Comparison of ENCODE assay signal across 29 cellular contexts in the genomic region with DNA sequence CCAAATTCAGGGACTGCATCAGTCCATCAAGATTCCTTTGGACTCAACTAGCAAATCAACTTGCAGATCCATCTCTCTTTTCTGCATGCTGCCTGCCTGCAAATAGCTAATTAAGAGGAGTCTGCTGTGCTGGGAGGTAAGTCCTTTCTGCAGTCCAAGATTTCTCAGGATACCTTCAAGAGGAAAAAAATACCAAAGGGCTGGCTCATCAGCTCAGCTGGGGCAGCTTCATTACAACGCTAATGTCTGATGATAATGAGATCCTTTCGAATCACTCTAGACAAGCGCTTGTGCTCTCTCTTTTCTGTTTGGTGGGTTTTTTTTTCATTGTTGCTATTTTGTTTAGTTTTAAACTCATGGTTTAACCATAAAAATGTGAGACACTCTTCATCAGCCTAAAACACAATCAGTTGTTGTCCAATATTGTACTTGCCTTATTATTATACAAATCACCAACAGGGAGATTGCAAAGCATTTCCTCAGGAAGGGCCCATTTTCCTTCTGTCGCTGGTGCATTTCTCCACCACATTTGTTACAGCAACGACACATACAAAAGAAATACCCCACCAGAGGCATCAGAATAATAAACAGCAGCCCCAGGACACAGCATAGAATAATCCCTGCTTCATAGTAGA. TPM values are rescaled to one million over a fixed set of nuclear protein-coding genes. Genes with fewer than 3 reads are reported as not detected.
A peak's percentile ranks its signal among the peaks of the same experiment; 100 is the strongest.
DNase-seq lines count a peak whose midpoint lies in the region; ATAC-seq and TF ChIP-seq lines count a peak whose summit lies in the region.
"Had no signal": no experiment of that assay in that cellular context is flagged by ENCODE, and none has a peak within 500 bp of the region (broad histone marks: within the 10 kb centered on the region; RNA-seq: fewer than 3 reads in every experiment).

No MANE protein-coding gene starts in this region.

- H3K9ac ChIP-seq in SK-N-SH: no peak overlapping the region
- H3K9ac ChIP-seq: KMS-11 had no signal

- H3K9me3 ChIP-seq in SK-N-SH (no peaks in the 10 kb centered on the region), ascending aorta (no peaks in the 10 kb centered on the region), tibial artery (no peaks in the 10 kb centered on the region)
- H3K9me3 ChIP-seq: lower lobe of right lung, upper lobe of left lung had no signal

- CTCF ChIA-PET in SK-N-SH (lab: Yijun Ruan, JAX): interaction anchor here (0.9 to 2.8 kb wide), 2 partner anchors 151 to 166 kb away, joined by 3 to 12 read pairs; no protein-coding TSS in a partner anchor

- no peaks in the 10 kb centered on the region for H3K9me2 ChIP-seq in SK-N-SH

- ATAC-seq in SK-N-SH treated with all-trans-retinoic acid at 6 μM for 48 hours (no peak; the same call in 2 of the 3 replicates), HG03521 (IDR thresholded peaks at IDR 0.05; ENCODE audit: unreplicated experiment) (no peak)
- ATAC-seq: activated CD4-positive, alpha-beta T cell treated with anti-CD3 and anti-CD28 coated beads for 36 hours; activated T-cell treated with anti-CD3 and anti-CD28 coated beads, Interleukin-2, amount 50 U/mL, for 72 hours; HCT116; right cardiac atrium had no signal

- intact Hi-C loops in ascending aorta (cut with DNase I) (loop anchor here (5.0 kb wide), 1 partner anchor 1414 kb away; no protein-coding TSS in a partner anchor), tibial artery (cut with DNase I; ENCODE audit: low total_unique reads) (no loop called here)

- H3K79me2 ChIP-seq in SK-N-SH (ENCODE audit: insufficient read depth): no peaks in the 10 kb centered on the region

- TF ChIP-seq EP300 in SK-N-SH (IDR thresholded peaks at IDR 0.05; ENCODE audit: borderline replicate concordance in 1 of 2, low read depth in 1 of 2, low read length in 1 of 2): no peak

- TF ChIP-seq RAD21 in SK-N-SH (IDR thresholded peaks at IDR 0.05; ENCODE audit: low read length): no peak

- H3K27ac ChIP-seq in SK-N-SH (ENCODE audit: low read depth in 2 of 2, low read length in 1 of 2) (no peak overlapping the region), ascending aorta (peak overlapping the region; percentile 67 to 84), tibial artery (peak overlapping the region; percentile 51 to 71)
- H3K27ac ChIP-seq: KMS-11, lower lobe of right lung, upper lobe of left lung had no signal

- WGBS in SK-N-SH (ENCODE audit: low lambda C conversion rate): 69% methylated on average over 5 of the region's 5 CpGs

- H3K4me2 ChIP-seq in SK-N-SH: no peak overlapping the region
- H3K4me2 ChIP-seq: KMS-11 had no signal

- H3K4me1 ChIP-seq in SK-N-SH (ENCODE audit: control insufficient read depth in 1 of 2, insufficient read depth in 2 of 2, low read depth in 1 of 2, low read length in 1 of 2) (peaks cover 0 to 19% of the 10 kb centered on the region in 2 experiments; a peak in 1 of 4 replicates), ascending aorta (peaks cover 0 to 10% of the 10 kb centered on the region in 2 donors), tibial artery (peaks cover 0 to 49% (median 3%) of the 10 kb centered on the region in 4 donors)

- TF ChIP-seq CTCF in SK-N-SH (IDR thresholded peaks at IDR 0.05) (no peak), ascending aorta (IDR thresholded peaks at IDR 0.05) (no peak), tibial artery (IDR thresholded peaks at IDR 0.05) (no peak)

- H3K27me3 ChIP-seq in SK-N-SH (ENCODE audit: insufficient read depth) (no peaks in the 10 kb centered on the region), ascending aorta (no peaks in the 10 kb centered on the region), tibial artery (no peaks in the 10 kb centered on the region)
- H3K27me3 ChIP-seq: upper lobe of left lung had no signal

- POLR2A ChIA-PET in SK-N-SH (lab: Yijun Ruan, JAX): no interaction called here

- H4K20me1 ChIP-seq in SK-N-SH (ENCODE audit: insufficient read depth): no peaks in the 10 kb centered on the region

- DNase-seq in SK-N-SH (no peak), ascending aorta (ENCODE audit: low spot score in 2 of 2) (no peak), kidney glomerular epithelial cell (lab: John Stamatoyannopoulos, UW) (peak; percentile 49), tibial artery (no peak), COR-L47 (lab: John Stamatoyannopoulos, UW) (no peak), epidermal melanocyte (ENCODE audit: insufficient read length, low spot score) (no peak)
- DNase-seq: activated CD4-positive, alpha-beta T cell treated with anti-CD3 and anti-CD28 coated beads for 36 hours; activated naive CD4-positive, alpha-beta T cell treated with anti-CD3 and anti-CD28 coated beads, Interleukin-2, amount 10 ng/mL, durations not matched to agents 7 days and 5 days; activated T-cell treated with anti-CD3 and anti-CD28 coated beads, Interleukin-2, amount 50 U/mL, for 72 hours; anterior cingulate cortex; erythroblast; foreskin fibroblast; lower lobe of right lung; NCI-H1694; NCI-H2227 treated with DMSO at 0.1 percent for 48 hours; right cardiac atrium; Right ventricle myocardium superior; stimulated activated CD4-positive, alpha-beta T cell treated with anti-CD3 and anti-CD28 coated beads, Interleukin-12 subunit alpha, Interleukin-12 subunit beta, amount 100 ng/mL, for 4 hours; stimulated activated naive CD8-positive, alpha-beta T cell treated with anti-CD3 and anti-CD28 coated beads, Interleukin-15, amount 100 ng/mL, for 72 hours; T-helper 1 cell; upper lobe of left lung had no signal

- H3K4me3 ChIP-seq in SK-N-SH (ENCODE audit: low read depth in 2 of 2, low read length in 1 of 2) (no peak overlapping the region), ascending aorta (no peak overlapping the region), tibial artery (no peak overlapping the region)
- H3K4me3 ChIP-seq: lower lobe of right lung, upper lobe of left lung had no signal

- no peaks in the 10 kb centered on the region for H3F3A ChIP-seq in SK-N-SH (replicated peaks; ENCODE audit: insufficient read depth)

- H3K36me3 ChIP-seq in SK-N-SH (replicated peaks in 1 of 2; ENCODE audit: control insufficient read depth in 1 of 2, insufficient read depth in 2 of 2, low read length in 1 of 2) (no peaks in the 10 kb centered on the region), ascending aorta (no peaks in the 10 kb centered on the region), tibial artery (no peaks in the 10 kb centered on the region)
- H3K36me3 ChIP-seq: lower lobe of right lung, upper lobe of left lung had no signal

- H2AFZ ChIP-seq in SK-N-SH (ENCODE audit: low read depth): no peak overlapping the region

TF ChIP-seq in SK-N-SH, 30 proteins besides CTCF, POLR2A, EP300 and RAD21:
- TF ChIP-seq JUND (IDR thresholded peaks at IDR 0.05) (0 out of 2 replicates have a peak, but pooled peaks have one; percentile 15), TEAD4 (IDR thresholded peaks at IDR 0.05; ENCODE audit: borderline replicate concordance, insufficient read depth) (no peak)

TF ChIP-seq in SK-N-SH treated with all-trans-retinoic acid at 6 μM for 48 hours, 23 proteins besides CTCF, POLR2A, EP300 and RAD21 (continues in another document):
- no peak for TF ChIP-seq SNAI2 (CRISPR knock-in tag; IDR thresholded peaks at IDR 0.05)
- no peak for TF ChIP-seq TOX (CRISPR knock-in tag; IDR thresholded peaks at IDR 0.05; ENCODE audit: borderline replicate concordance)
- no peak for TF ChIP-seq PPARA (CRISPR knock-in tag; IDR thresholded peaks at IDR 0.05; ENCODE audit: borderline replicate concordance)
- TF ChIP-seq, protein P1, sequence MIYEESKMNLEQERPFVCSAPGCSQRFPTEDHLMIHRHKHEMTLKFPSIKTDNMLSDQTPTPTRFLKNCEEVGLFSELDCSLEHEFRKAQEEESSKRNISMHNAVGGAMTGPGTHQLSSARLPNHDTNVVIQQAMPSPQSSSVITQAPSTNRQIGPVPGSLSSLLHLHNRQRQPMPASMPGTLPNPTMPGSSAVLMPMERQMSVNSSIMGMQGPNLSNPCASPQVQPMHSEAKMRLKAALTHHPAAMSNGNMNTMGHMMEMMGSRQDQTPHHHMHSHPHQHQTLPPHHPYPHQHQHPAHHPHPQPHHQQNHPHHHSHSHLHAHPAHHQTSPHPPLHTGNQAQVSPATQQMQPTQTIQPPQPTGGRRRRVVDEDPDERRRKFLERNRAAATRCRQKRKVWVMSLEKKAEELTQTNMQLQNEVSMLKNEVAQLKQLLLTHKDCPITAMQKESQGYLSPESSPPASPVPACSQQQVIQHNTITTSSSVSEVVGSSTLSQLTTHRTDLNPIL (CRISPR knock-in tag; IDR thresholded peaks at IDR 0.05; ENCODE audit: low read depth): no peak
- TF ChIP-seq ZNF8 (CRISPR knock-in tag; IDR thresholded peaks at IDR 0.05): no peak
- TF ChIP-seq ZNF565 (CRISPR knock-in tag; conservative IDR thresholded peaks at IDR 0.05; ENCODE audit: low read depth): no peak
- TF ChIP-seq, protein P2, sequence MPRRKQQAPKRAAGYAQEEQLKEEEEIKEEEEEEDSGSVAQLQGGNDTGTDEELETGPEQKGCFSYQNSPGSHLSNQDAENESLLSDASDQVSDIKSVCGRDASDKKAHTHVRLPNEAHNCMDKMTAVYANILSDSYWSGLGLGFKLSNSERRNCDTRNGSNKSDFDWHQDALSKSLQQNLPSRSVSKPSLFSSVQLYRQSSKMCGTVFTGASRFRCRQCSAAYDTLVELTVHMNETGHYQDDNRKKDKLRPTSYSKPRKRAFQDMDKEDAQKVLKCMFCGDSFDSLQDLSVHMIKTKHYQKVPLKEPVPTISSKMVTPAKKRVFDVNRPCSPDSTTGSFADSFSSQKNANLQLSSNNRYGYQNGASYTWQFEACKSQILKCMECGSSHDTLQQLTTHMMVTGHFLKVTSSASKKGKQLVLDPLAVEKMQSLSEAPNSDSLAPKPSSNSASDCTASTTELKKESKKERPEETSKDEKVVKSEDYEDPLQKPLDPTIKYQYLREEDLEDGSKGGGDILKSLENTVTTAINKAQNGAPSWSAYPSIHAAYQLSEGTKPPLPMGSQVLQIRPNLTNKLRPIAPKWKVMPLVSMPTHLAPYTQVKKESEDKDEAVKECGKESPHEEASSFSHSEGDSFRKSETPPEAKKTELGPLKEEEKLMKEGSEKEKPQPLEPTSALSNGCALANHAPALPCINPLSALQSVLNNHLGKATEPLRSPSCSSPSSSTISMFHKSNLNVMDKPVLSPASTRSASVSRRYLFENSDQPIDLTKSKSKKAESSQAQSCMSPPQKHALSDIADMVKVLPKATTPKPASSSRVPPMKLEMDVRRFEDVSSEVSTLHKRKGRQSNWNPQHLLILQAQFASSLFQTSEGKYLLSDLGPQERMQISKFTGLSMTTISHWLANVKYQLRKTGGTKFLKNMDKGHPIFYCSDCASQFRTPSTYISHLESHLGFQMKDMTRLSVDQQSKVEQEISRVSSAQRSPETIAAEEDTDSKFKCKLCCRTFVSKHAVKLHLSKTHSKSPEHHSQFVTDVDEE (CRISPR knock-in tag; IDR thresholded peaks at IDR 0.05): no peak

RNA-seq across cellular contexts. Expression of a gene that starts 50.8 kb away (rescaled TPM):
- polyA plus RNA-seq in SK-N-SH (2012; rRNA removed): not detected in 2 replicates
- polyA plus RNA-seq in SK-N-SH (2012; cell fraction: cytosol; rRNA removed): not detected in 2 replicates
- polyA plus RNA-seq in SK-N-SH (2012; cell fraction: nucleus; rRNA removed): not detected in 2 replicates
- 7.2 TPM for total RNA-seq in ascending aorta
- total RNA-seq: myocyte, OCI-LY7, osteoblast had no signal
- polyA plus RNA-seq: BJ had no signal

Comparison
In these comparisons a context has a peak if more than half of its experiments do, and no peak if none do; other contexts are left out.
1. H3K27ac ChIP-seq: peak in ascending aorta (2 of 2) and tibial artery (2 of 2); none in SK-N-SH (0 of 2).